8 cellular contexts compared by ENCODE assay signal in the genomic region with DNA sequence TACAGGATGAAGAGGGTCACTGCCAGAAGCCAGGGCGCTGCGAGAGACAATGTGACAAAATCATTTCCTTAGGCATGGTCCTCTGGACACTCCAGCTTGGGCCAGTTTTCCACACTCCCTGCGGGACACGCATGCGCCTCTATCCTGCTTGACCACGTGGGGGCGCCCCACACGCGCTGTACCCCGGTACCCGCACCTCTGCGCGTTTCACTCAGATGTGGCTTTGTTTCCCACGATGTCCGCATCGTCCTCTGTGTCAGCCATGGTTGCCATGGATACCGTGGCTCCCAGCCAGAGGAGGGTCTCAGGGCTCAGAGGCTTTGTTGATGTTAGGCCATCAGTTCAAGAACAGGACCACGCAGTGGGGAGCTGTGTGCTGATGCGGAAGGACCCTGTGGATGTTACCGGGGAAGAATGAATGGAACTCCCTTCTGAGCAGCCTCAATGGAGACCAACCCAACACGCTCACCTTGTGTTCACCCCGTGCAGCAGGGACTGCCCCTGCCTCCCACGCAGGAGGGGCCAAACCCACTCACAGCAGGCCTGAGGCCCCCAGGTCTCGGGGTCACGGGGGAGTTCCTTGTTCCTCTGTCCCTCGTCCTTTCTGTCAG.
DNase-seq lines count a peak whose midpoint lies in the region; ATAC-seq and TF ChIP-seq lines count a peak whose summit lies in the region.

No MANE protein-coding gene starts in this region.

- H3K4me2 ChIP-seq in SU-DHL-6 (ENCODE audit: low read depth, low read length, poor library complexity, severe bottlenecking): no peak overlapping the region

- no peak overlapping the region for H2AFZ ChIP-seq in SU-DHL-6 (ENCODE audit: low read depth, low read length, severe bottlenecking)

- peak overlapping the region; percentile 72 for H3K27ac ChIP-seq in KOPT-K1 (ENCODE audit: low read depth, low read length, poor library complexity, severe bottlenecking)
- no peak overlapping the region for H3K27ac ChIP-seq in SU-DHL-6 (ENCODE audit: low read depth, low read length)

- no peaks in the 10 kb centered on the region for H3K9me2 ChIP-seq in SU-DHL-6 (replicated peaks; ENCODE audit: insufficient read depth, low read length)

- no peaks in the 10 kb centered on the region for H3K79me2 ChIP-seq in SU-DHL-6 (ENCODE audit: insufficient read depth, low read length)

- no peaks in the 10 kb centered on the region for H3K27me3 ChIP-seq in SU-DHL-6 (ENCODE audit: low read length)

- TF ChIP-seq CTCF in SU-DHL-6 (IDR thresholded peaks at IDR 0.05; ENCODE audit: insufficient read depth, low read length, poor library complexity, severe bottlenecking): peak; percentile 71

- ATAC-seq in GM21717 (IDR thresholded peaks at IDR 0.05; ENCODE audit: unreplicated experiment): no peak

- peak; percentile 38 for DNase-seq in DMS153 (lab: John Stamatoyannopoulos, UW)
- peak; percentile 33 for DNase-seq in astrocyte of the hippocampus (ENCODE audit: low read depth, low spot score)
- peak; percentile 90 for DNase-seq in iPS-NIHi7 (ENCODE audit: extremely low spot score)
- peak; percentile 10 to 27 for DNase-seq in stimulated activated CD4-positive, alpha-beta T cell treated with anti-CD3 and anti-CD28 coated beads, Interleukin-15, amount 100 ng/mL, for 48 hours (ENCODE audit: low read depth in 2 of 2)
- DNase-seq in foreskin melanocyte: no peak

- H3K36me3 ChIP-seq in KOPT-K1 (ENCODE audit: insufficient read depth, low read length): no peaks in the 10 kb centered on the region; the same call in 1 of the 2 replicates
- no peaks in the 10 kb centered on the region for H3K36me3 ChIP-seq in SU-DHL-6 (ENCODE audit: low read length)

- no peaks in the 10 kb centered on the region for H4K20me1 ChIP-seq in SU-DHL-6 (ENCODE audit: low read depth, low read length)

- no peak overlapping the region for H3K9ac ChIP-seq in SU-DHL-6 (ENCODE audit: low read length)

- H3K4me3 ChIP-seq in SU-DHL-6 (ENCODE audit: insufficient read depth, low read length, poor library complexity, severe bottlenecking): no peak overlapping the region

- H3K9me3 ChIP-seq in KOPT-K1 (ENCODE audit: insufficient read depth, low read length, poor library complexity, severe bottlenecking) (no peaks in the 10 kb centered on the region), SU-DHL-6 (ENCODE audit: insufficient read depth, low read length) (no peaks in the 10 kb centered on the region)

- no peaks in the 10 kb centered on the region for H3F3A ChIP-seq in SU-DHL-6 (ENCODE audit: insufficient read depth)
